ENCODE assay signal across 24 cellular contexts in genomic region chr12:2236501-2237294, GRCh38.
"Had no signal": no experiment of that assay in that cellular context is flagged by ENCODE, and none has a peak within 500 bp of the region (broad histone marks: within the 10 kb centered on the region; RNA-seq: fewer than 3 reads in every experiment).

No MANE protein-coding gene starts in this region.

- DNase-seq: activated CD4-positive, alpha-beta memory T cell treated with anti-CD3 and anti-CD28 coated beads, Interleukin-2, amount 10 ng/mL, durations not matched to agents 7 days and 5 days; activated CD4-positive, alpha-beta T cell treated with anti-CD3 and anti-CD28 coated beads, Interleukin-2, amount 10 ng/mL, durations not matched to agents 7 days and 5 days; activated CD4-positive, CD25-positive, alpha-beta regulatory T cell treated with anti-CD3 and anti-CD28 coated beads, Interleukin-2, amount 50 U/mL, for 72 hours; activated CD8-positive, alpha-beta memory T cell treated with anti-CD3 and anti-CD28 coated beads, Interleukin-2, amount 50 U/mL, for 48 hours; activated gamma-delta T cell treated with Interleukin-2 at 50 U/mL for 16 hours; activated T-cell treated with anti-CD3 and anti-CD28 coated beads, Interleukin-2, amount 50 U/mL, for 24 hours; effector memory CD4-positive, alpha-beta T cell; gastrocnemius medialis; immature natural killer cell; kidney; lower lobe of right lung; mesenchymal stem cell; natural killer cell; occipital lobe; psoas muscle; stimulated activated CD4-positive, alpha-beta T cell treated with anti-CD3 and anti-CD28 coated beads, Interleukin-2, amount 100 ng/mL, for 48 hours; substantia nigra; T-helper 2 cell had no signal

- H3K9me3 ChIP-seq: breast epithelium, gastrocnemius medialis, lower lobe of right lung, psoas muscle, vagina had no signal

- H3K27me3 ChIP-seq: breast epithelium, neural progenitor cell, vagina had no signal

- H3K4me1 ChIP-seq: breast epithelium, lower lobe of right lung, parathyroid adenoma, psoas muscle, vagina had no signal

- ATAC-seq: activated naive CD4-positive, alpha-beta T cell treated with anti-CD3 and anti-CD28 coated beads, Interleukin-2, amount 50 U/mL, for 72 hours; gastrocnemius medialis; lower lobe of right lung; natural killer cell; psoas muscle had no signal

- H3K4me2 ChIP-seq: neural progenitor cell had no signal

- H2AFZ ChIP-seq: neural progenitor cell, parathyroid adenoma had no signal

- FAIRE-seq: colon, kidney had no signal

- H3K79me2 ChIP-seq: parathyroid adenoma had no signal

- H3K36me3 ChIP-seq: breast epithelium, gastrocnemius medialis, lower lobe of right lung, neural progenitor cell, vagina had no signal

- H3K4me3 ChIP-seq: breast epithelium, gastrocnemius medialis, lower lobe of right lung, neural progenitor cell, psoas muscle, vagina had no signal

- H3K9ac ChIP-seq: neural progenitor cell, parathyroid adenoma had no signal

- H3K27ac ChIP-seq: breast epithelium, lower lobe of right lung, neural progenitor cell, parathyroid adenoma, psoas muscle, vagina had no signal
